ENCODE assay signal across 21 cellular contexts in the genomic region with DNA sequence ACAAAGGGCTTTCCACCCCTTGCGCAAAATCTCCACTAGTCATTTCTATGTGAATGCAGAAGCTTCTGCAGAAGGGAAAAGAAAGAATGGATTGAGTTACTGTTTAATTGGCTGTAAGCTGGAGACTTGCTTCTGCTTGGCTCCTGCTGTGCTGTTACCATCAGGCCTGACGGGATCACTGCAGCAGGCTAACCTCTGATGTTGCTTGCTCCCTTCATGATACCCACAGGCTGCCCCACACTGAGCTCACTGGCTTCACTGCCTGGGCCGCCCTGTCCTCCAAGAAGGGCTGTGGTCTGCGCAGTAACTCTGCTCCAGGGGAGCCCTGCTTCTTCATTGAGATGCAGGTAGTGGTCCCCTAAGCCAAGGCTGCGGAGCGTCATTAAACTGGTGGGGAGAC.
DNase-seq lines count a peak whose midpoint lies in the region; ATAC-seq and TF ChIP-seq lines count a peak whose summit lies in the region.
"Had no signal": no experiment of that assay in that cellular context is flagged by ENCODE, and none has a peak within 500 bp of the region (broad histone marks: within the 10 kb centered on the region; RNA-seq: fewer than 3 reads in every experiment).

No MANE protein-coding gene starts in this region.

- POLR2A ChIA-PET in CD8-positive, alpha-beta T cell (lab: Charles Lee) = no interaction called here

- H3K27ac ChIP-seq in CD8-positive, alpha-beta T cell (ENCODE audit: low read depth, low read length) = no peak overlapping the region
- H3K27ac ChIP-seq: gastrocnemius medialis, GM23248, left ventricle myocardium inferior, right lobe of liver, tibial artery had no signal

- H3K4me3 ChIP-seq in CD8-positive, alpha-beta T cell (ENCODE audit: low read depth, low read length) = no peak overlapping the region
- H3K4me3 ChIP-seq: gastrocnemius medialis, GM23248, left ventricle myocardium inferior, right lobe of liver, tibial artery had no signal

- H3K27ac Mint-ChIP-seq in CD8-positive, alpha-beta T cell = no peak overlapping the region
- H3K27ac Mint-ChIP-seq: activated CD8-positive, alpha-beta T cell treated with anti-CD3 and anti-CD28 coated beads for 36 hours; activated naive CD8-positive, alpha-beta T cell treated with anti-CD3 and anti-CD28 coated beads for 36 hours; B cell; T-helper 2 cell treated with Interferon-gamma antibody and Interleukin-4, amounts not matched to agents 5 μg/mL and 100 μg/mL, for 36 hours had no signal

- no peak overlapping the region for H3K4me3 Mint-ChIP-seq in CD8-positive, alpha-beta T cell
- H3K4me3 Mint-ChIP-seq: activated CD8-positive, alpha-beta T cell treated with anti-CD3 and anti-CD28 coated beads for 36 hours; activated naive CD8-positive, alpha-beta T cell treated with anti-CD3 and anti-CD28 coated beads for 36 hours; B cell; T-helper 2 cell treated with Interferon-gamma antibody and Interleukin-4, amounts not matched to agents 5 μg/mL and 100 μg/mL, for 36 hours had no signal

- CTCF ChIA-PET in CD8-positive, alpha-beta T cell (lab: Charles Lee) = no interaction called here

- no peaks in the 10 kb centered on the region for H3K36me3 ChIP-seq in CD8-positive, alpha-beta T cell (ENCODE audit: insufficient read depth, low read length)
- H3K36me3 ChIP-seq: gastrocnemius medialis, left ventricle myocardium inferior, right lobe of liver, tibial artery had no signal

- H3K9me3 ChIP-seq in CD8-positive, alpha-beta T cell (ENCODE audit: low read length) = no peaks in the 10 kb centered on the region
- H3K9me3 ChIP-seq: gastrocnemius medialis, left ventricle myocardium inferior, right lobe of liver, tibial artery had no signal

- H3K4me1 ChIP-seq in CD8-positive, alpha-beta T cell (ENCODE audit: insufficient read depth, low read length) = no peaks in the 10 kb centered on the region
- H3K4me1 ChIP-seq: gastrocnemius medialis, left ventricle myocardium inferior, right lobe of liver, tibial artery had no signal

- no peaks in the 10 kb centered on the region for H3K9me3 Mint-ChIP-seq in CD8-positive, alpha-beta T cell
- H3K9me3 Mint-ChIP-seq: activated CD8-positive, alpha-beta T cell treated with anti-CD3 and anti-CD28 coated beads for 36 hours; activated naive CD8-positive, alpha-beta T cell treated with anti-CD3 and anti-CD28 coated beads for 36 hours; T-helper 2 cell treated with Interferon-gamma antibody and Interleukin-4, amounts not matched to agents 5 μg/mL and 100 μg/mL, for 36 hours had no signal

- no peaks in the 10 kb centered on the region for H3K4me1 Mint-ChIP-seq in CD8-positive, alpha-beta T cell (ENCODE audit: low read depth)
- H3K4me1 Mint-ChIP-seq: activated naive CD8-positive, alpha-beta T cell treated with anti-CD3 and anti-CD28 coated beads for 36 hours; B cell had no signal

- intact Hi-C loops in CD8-positive, alpha-beta T cell (cut with DNase I, micrococcal nuclease) = no loop called here

- no peak for TF ChIP-seq CTCF in CD8-positive, alpha-beta T cell (IDR thresholded peaks at IDR 0.05)

- no peaks in the 10 kb centered on the region for H3K27me3 ChIP-seq in CD8-positive, alpha-beta T cell (ENCODE audit: insufficient read depth, low read length)
- H3K27me3 ChIP-seq: gastrocnemius medialis, right lobe of liver, tibial artery had no signal

- H3K27me3 Mint-ChIP-seq in CD8-positive, alpha-beta T cell (ENCODE audit: low read depth) = no peaks in the 10 kb centered on the region
- H3K27me3 Mint-ChIP-seq: activated CD8-positive, alpha-beta T cell treated with anti-CD3 and anti-CD28 coated beads for 36 hours; B cell had no signal

- no peak for ATAC-seq in CD8-positive, alpha-beta T cell
- no peak for ATAC-seq in GM21447 (IDR thresholded peaks at IDR 0.05; ENCODE audit: unreplicated experiment)
- ATAC-seq: activated CD8-positive, alpha-beta T cell treated with anti-CD3 and anti-CD28 coated beads for 36 hours; gastrocnemius medialis had no signal

- no peaks in the 10 kb centered on the region for H3K36me3 Mint-ChIP-seq in CD8-positive, alpha-beta T cell
- H3K36me3 Mint-ChIP-seq: activated naive CD8-positive, alpha-beta T cell treated with anti-CD3 and anti-CD28 coated beads for 36 hours had no signal

- DNase-seq in NCI-H2107 treated with DMSO at 0.1 percent for 48 hours (lab: John Stamatoyannopoulos, UW; ENCODE audit: unreplicated experiment) (peak; percentile 20), cerebellum (ENCODE audit: low spot score) (peak; percentile 2), inferior parietal cortex (ENCODE audit: extremely low spot score) (peak; percentile 32), 8988T (no peak), UCSD-AML1 (lab: John Stamatoyannopoulos, UW; ENCODE audit: unreplicated experiment) (no peak)
- no peak for DNase-seq in CD8-positive, alpha-beta T cell
- DNase-seq: activated CD4-positive, CD25-positive, alpha-beta regulatory T cell; activated CD8-positive, alpha-beta T cell treated with anti-CD3 and anti-CD28 coated beads for 36 hours; activated naive CD8-positive, alpha-beta T cell treated with anti-CD3 and anti-CD28 coated beads for 36 hours; COR-L47; gastrocnemius medialis; GM23248; left ventricle myocardium inferior; NCI-H1417 treated with DMSO at 0.1 percent for 48 hours; NCI-H82; right lobe of liver; stimulated activated naive CD4-positive, alpha-beta T cell; tibial artery had no signal

Comparison
In these comparisons a context has a peak if more than half of its experiments do, and no peak if none do; other contexts are left out.
1. DNase-seq: peak in NCI-H2107 treated with DMSO at 0.1 percent for 48 hours (single experiment), cerebellum (single experiment) and inferior parietal cortex (single experiment); none in CD8-positive, alpha-beta T cell (0 of 7), 8988T (single experiment) and UCSD-AML1 (single experiment).